In the genomic region with DNA sequence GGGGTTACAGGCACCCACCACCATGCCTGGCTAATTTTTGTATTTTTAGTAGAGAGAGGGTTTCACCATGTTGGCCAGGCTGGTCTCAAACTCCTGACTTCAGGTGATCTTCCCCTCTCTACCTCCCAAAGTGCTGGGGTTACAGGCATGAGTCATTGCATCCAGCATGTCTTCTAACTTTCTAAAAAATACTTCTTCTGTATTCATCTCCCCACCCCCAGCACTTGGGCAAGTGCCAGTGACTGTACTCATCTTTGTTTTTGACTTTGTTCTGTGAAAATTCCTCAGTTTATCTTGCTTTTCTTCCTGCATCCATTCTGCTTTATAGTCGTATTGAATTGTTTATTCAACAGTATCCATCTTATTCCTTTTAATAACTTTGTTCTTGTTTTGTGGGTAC, we compare ENCODE assay signal across 21 cellular contexts. TPM values are rescaled to one million over a fixed set of nuclear protein-coding genes. Genes with fewer than 3 reads are reported as not detected.
A peak's percentile ranks its signal among the peaks of the same experiment; 100 is the strongest.
DNase-seq lines count a peak whose midpoint lies in the region; ATAC-seq and TF ChIP-seq lines count a peak whose summit lies in the region.
"Had no signal": no experiment of that assay in that cellular context is flagged by ENCODE, and none has a peak within 500 bp of the region (broad histone marks: within the 10 kb centered on the region; RNA-seq: fewer than 3 reads in every experiment).

No MANE protein-coding gene starts in this region.

- no peak overlapping the region for H3K18ac ChIP-seq in IMR-90 (ENCODE audit: low read depth, low read length)

- H3K4me3 Mint-ChIP-seq in Calu3 (ENCODE audit: low read depth, unreplicated experiment): no peak overlapping the region
- H3K4me3 Mint-ChIP-seq: activated T-helper 1 cell treated with anti-CD3 and anti-CD28 coated beads, Interleukin-12 subunit alpha, Interleukin-12 subunit beta, Interleukin-2, Interleukin-4 antibody, amounts not matched to agents 30 ng/mL and 10 ng/mL and 1 ng/mL, durations not matched to agents 14 hours and 24 hours and 36 hours; B cell; stimulated activated naive CD8-positive, alpha-beta T cell treated with anti-CD3 and anti-CD28 coated beads, Interleukin-15, amount 100 ng/mL, for 72 hours had no signal

- H3K27me3 Mint-ChIP-seq in Calu3 (ENCODE audit: unreplicated experiment): no peaks in the 10 kb centered on the region
- H3K27me3 Mint-ChIP-seq: B cell; stimulated activated naive CD8-positive, alpha-beta T cell treated with anti-CD3 and anti-CD28 coated beads, Interleukin-15, amount 100 ng/mL, for 72 hours had no signal

- no peak overlapping the region for H4K5ac ChIP-seq in IMR-90 (ENCODE audit: low read depth, low read length)

- no TSS peak for BruUV-seq in Calu3 (replicated peaks; lab: Mats Ljungman, UMichigan)
- no TSS peak for BruUV-seq in IMR-90 (replicated peaks; lab: Mats Ljungman, UMichigan)
- BruUV-seq in mammary epithelial cell (replicated peaks; lab: Mats Ljungman, UMichigan): no TSS peak

- H2BK15ac ChIP-seq in IMR-90 (ENCODE audit: low read depth, low read length): no peak overlapping the region

- H3K23ac ChIP-seq in IMR-90 (ENCODE audit: low read depth, low read length): no peak overlapping the region

- no peak overlapping the region for H2BK20ac ChIP-seq in IMR-90 (ENCODE audit: low read depth, low read length)

- no peak overlapping the region for H2BK120ac ChIP-seq in IMR-90 (ENCODE audit: low read depth, low read length)

- in situ Hi-C loops in IMR-90 (cut with MboI; ENCODE audit: low sequenced_read_pairs): no loop called here
- in situ Hi-C loops in mammary epithelial cell (cut with MboI; ENCODE audit: low sequenced_read_pairs in 2 of 2): no loop called here

- ATAC-seq in IMR-90 (ENCODE audit: low read depth) (no peak), HG03097 (IDR thresholded peaks at IDR 0.05; ENCODE audit: low FRiP score, unreplicated experiment) (no peak)
- ATAC-seq: esophagus mucosa; heart right ventricle; stimulated activated naive CD8-positive, alpha-beta T cell treated with anti-CD3 and anti-CD28 coated beads, Interleukin-15, amount 100 ng/mL, for 72 hours had no signal

- H3K9ac ChIP-seq in IMR-90 (ENCODE audit: low read depth, low read length): no peak overlapping the region
- no peak overlapping the region for H3K9ac ChIP-seq in mammary epithelial cell (ENCODE audit: insufficient read depth, low read length)

- DNase-seq in Calu3 (no peak), IMR-90 (peak; percentile 43), mammary epithelial cell (peak; percentile 44), kidney tubule cell (ENCODE audit: low spot score) (peak; percentile 37), COR-L47 (lab: John Stamatoyannopoulos, UW) (no peak)
- no peak for DNase-seq in activated CD8-positive, alpha-beta memory T cell treated with anti-CD3 and anti-CD28 coated beads for 24 hours
- DNase-seq: heart right ventricle; MM.1S; NCI-H1694; NCI-H748 treated with DMSO at 0.1 percent for 48 hours; occipital lobe; SIG-M5; stimulated activated naive CD8-positive, alpha-beta T cell treated with anti-CD3 and anti-CD28 coated beads, Interleukin-15, amount 100 ng/mL, for 72 hours; T-helper 2 cell; trophoblast cell; WERI-Rb-1 had no signal

- no peak overlapping the region for H4K8ac ChIP-seq in IMR-90 (ENCODE audit: low read depth in 2 of 2, low read length in 2 of 2)

- no peaks in the 10 kb centered on the region for H3K4me1 Mint-ChIP-seq in Calu3 (ENCODE audit: low read depth, unreplicated experiment)

- H4K20me1 ChIP-seq in IMR-90 (ENCODE audit: insufficient read depth, low read length) (peaks cover 34% of the 10 kb centered on the region), mammary epithelial cell (ENCODE audit: insufficient read depth, low read length) (no peaks in the 10 kb centered on the region)

- WGBS in IMR-90 (ENCODE audit: extremely low coverage in 2 of 2, insufficient read length in 1 of 2), 2 experiments: no CpG with 5 or more reads among the region's 1 CpG
- 100% methylated on average over 1 of the region's 1 CpG for WGBS in mammary epithelial cell (ENCODE audit: low coverage, missing lambda C conversion rate)

- H3K36me3 Mint-ChIP-seq in Calu3 (ENCODE audit: insufficient read depth, unreplicated experiment): peaks cover 21% of the 10 kb centered on the region

- peaks cover 21 to 58% of the 10 kb centered on the region in 2 experiments for H3K79me1 ChIP-seq in IMR-90 (ENCODE audit: low read depth in 1 of 2, low read length in 2 of 2)

- TF ChIP-seq POLR2A in IMR-90 (IDR thresholded peaks at IDR 0.05; ENCODE audit: low read depth, low read length): no peak

- H3K79me2 ChIP-seq in mammary epithelial cell (ENCODE audit: insufficient read depth, low read length): peaks cover 73% of the 10 kb centered on the region

- H3K36me3 ChIP-seq in IMR-90 (ENCODE audit: control insufficient read depth, insufficient read depth, low read length): peaks cover 11% of the 10 kb centered on the region
- H3K36me3 ChIP-seq in mammary epithelial cell (ENCODE audit: insufficient read depth, low read length): peaks cover 5% of the 10 kb centered on the region
- H3K36me3 ChIP-seq: right atrium auricular region had no signal

- H3K56ac ChIP-seq in IMR-90 (ENCODE audit: extremely low read depth, insufficient read depth, low read length): no peak overlapping the region

- dilution Hi-C loops in IMR-90 (cut with HindIII; ENCODE audit: low sequenced_read_pairs, unreplicated experiment): no loop called here
- dilution Hi-C loops in mammary epithelial cell (cut with HindIII; ENCODE audit: low sequenced_read_pairs): no loop called here

- TF ChIP-seq CTCF in Calu3 (IDR thresholded peaks at IDR 0.05; ENCODE audit: unreplicated experiment) (no peak), IMR-90 (conservative IDR thresholded peaks at IDR 0.05; ENCODE audit: low read depth, low read length) (no peak), mammary epithelial cell (conservative IDR thresholded peaks at IDR 0.05 in 1 of 2, IDR thresholded peaks at IDR 0.05 in 1 of 2; ENCODE audit: extremely low read depth in 1 of 2, insufficient read depth in 1 of 2, low read depth in 1 of 2, low read length in 2 of 2) (no peak)

- no peak overlapping the region for H3K14ac ChIP-seq in IMR-90 (replicated peaks; ENCODE audit: low read depth, low read length)

- TF ChIP-seq RAD21 in IMR-90 (IDR thresholded peaks at IDR 0.05; ENCODE audit: low read length): no peak

- H3K4me2 ChIP-seq in IMR-90 (ENCODE audit: low read depth, low read length) (no peak overlapping the region), mammary epithelial cell (ENCODE audit: insufficient read depth, low read depth, low read length) (no peak overlapping the region)

- no peaks in the 10 kb centered on the region for H3K9me3 Mint-ChIP-seq in Calu3 (ENCODE audit: low read depth, unreplicated experiment)
- H3K9me3 Mint-ChIP-seq: activated T-helper 1 cell treated with anti-CD3 and anti-CD28 coated beads, Interleukin-12 subunit alpha, Interleukin-12 subunit beta, Interleukin-2, Interleukin-4 antibody, amounts not matched to agents 30 ng/mL and 10 ng/mL and 1 ng/mL, durations not matched to agents 14 hours and 24 hours and 36 hours; stimulated activated naive CD8-positive, alpha-beta T cell treated with anti-CD3 and anti-CD28 coated beads, Interleukin-15, amount 100 ng/mL, for 72 hours had no signal

- H2AK5ac ChIP-seq in IMR-90 (ENCODE audit: low read depth, low read length): no peak overlapping the region

- H3K27me3 ChIP-seq in IMR-90 (ENCODE audit: control insufficient read depth, insufficient read depth, low read length) (no peaks in the 10 kb centered on the region), mammary epithelial cell (ENCODE audit: insufficient read depth, low read length) (no peaks in the 10 kb centered on the region)
- H3K27me3 ChIP-seq: heart right ventricle, right atrium auricular region had no signal

- H2AFZ ChIP-seq in IMR-90 (replicated peaks; ENCODE audit: low read length, poor library complexity): no peak overlapping the region
- no peak overlapping the region for H2AFZ ChIP-seq in mammary epithelial cell (ENCODE audit: low read depth, low read length)

- H3K27ac Mint-ChIP-seq in Calu3 (ENCODE audit: unreplicated experiment): peak overlapping the region; percentile 8
- H3K27ac Mint-ChIP-seq: activated T-helper 1 cell treated with anti-CD3 and anti-CD28 coated beads, Interleukin-12 subunit alpha, Interleukin-12 subunit beta, Interleukin-2, Interleukin-4 antibody, amounts not matched to agents 30 ng/mL and 10 ng/mL and 1 ng/mL, durations not matched to agents 14 hours and 24 hours and 36 hours; B cell; stimulated activated naive CD8-positive, alpha-beta T cell treated with anti-CD3 and anti-CD28 coated beads, Interleukin-15, amount 100 ng/mL, for 72 hours had no signal

- H3K9me3 ChIP-seq in IMR-90 (ENCODE audit: control insufficient read depth, insufficient read depth, low read length) (no peaks in the 10 kb centered on the region), mammary epithelial cell (replicated peaks; ENCODE audit: insufficient read depth, low read length) (no peaks in the 10 kb centered on the region)
- H3K9me3 ChIP-seq: heart right ventricle, right atrium auricular region had no signal

- no peak overlapping the region for H3K4ac ChIP-seq in IMR-90 (ENCODE audit: low read depth, low read length)

- CTCF ChIA-PET in Calu3 (lab: Charles Lee) (no interaction called here), IMR-90 (lab: Yijun Ruan, JAX) (no interaction called here), mammary epithelial cell (lab: Charles Lee; ENCODE audit: low non-redundant PET) (no interaction called here)

- H2BK5ac ChIP-seq in IMR-90 (ENCODE audit: low read depth, low read length, poor library complexity, severe bottlenecking): no peak overlapping the region

- 0 out of 2 replicates have a peak, but pooled peaks cover 2% of the 10 kb centered on the region for H3K4me1 ChIP-seq in IMR-90 (ENCODE audit: control insufficient read depth, insufficient read depth, low read length)
- H3K4me1 ChIP-seq in mammary epithelial cell (ENCODE audit: insufficient read depth, low read length): peaks cover 5% of the 10 kb centered on the region

- H2AK9ac ChIP-seq in IMR-90 (replicated peaks; ENCODE audit: low read depth, low read length, poor library complexity): no peak overlapping the region

- POLR2A ChIA-PET in IMR-90 (lab: Charles Lee; ENCODE audit: unreplicated experiment): no interaction called here

- intact Hi-C loops in Calu3 (cut with micrococcal nuclease; ENCODE audit: unreplicated experiment): no loop called here
- intact Hi-C loops in IMR-90 (cut with micrococcal nuclease): no loop called here
- intact Hi-C loops in mammary epithelial cell (cut with micrococcal nuclease): no loop called here

- no peak overlapping the region for H4K91ac ChIP-seq in IMR-90 (ENCODE audit: insufficient read depth, low read depth, low read length)

- H3K9me1 ChIP-seq in IMR-90 (ENCODE audit: insufficient read depth, low read length): peaks cover 3% of the 10 kb centered on the region; the same call in 1 of the 2 replicates

- H3K4me3 ChIP-seq in IMR-90 (ENCODE audit: insufficient read depth, low read depth, low read length) (no peak overlapping the region), mammary epithelial cell (replicated peaks in 1 of 3; ENCODE audit: insufficient read depth in 1 of 3, low read depth in 2 of 3, low read length in 3 of 3) (no peak overlapping the region)
- H3K4me3 ChIP-seq: heart right ventricle, right atrium auricular region had no signal

- no peak overlapping the region for H3K27ac ChIP-seq in IMR-90 (ENCODE audit: insufficient read depth, low read length)
- no peak overlapping the region for H3K27ac ChIP-seq in mammary epithelial cell (ENCODE audit: insufficient read depth, low read depth, low read length)
- H3K27ac ChIP-seq: heart right ventricle, right atrium auricular region, WERI-Rb-1 had no signal

RNA-seq across cellular contexts. Expression of a gene that starts 47.6 kb away (rescaled TPM):
- total RNA-seq in Calu3 (2022) (179 and 181 TPM in 2 replicates), IMR-90 (2012; rRNA removed) (41.2 and 41.9 TPM in 2 replicates), mammary epithelial cell (100 to 1,000 TPM in 1 of 2 donors, 10 to 100 TPM in 1; 51.0 to 178 TPM)
- polyA plus RNA-seq in IMR-90 (2012; rRNA removed) (24.0 and 25.5 TPM in 2 replicates), mammary epithelial cell (35.4 TPM)
- 17.1 and 21.0 TPM in 2 replicates for polyA plus RNA-seq in IMR-90 (2012; cell fraction: cytosol; rRNA removed)
- polyA plus RNA-seq in IMR-90 (2012; cell fraction: nucleus; rRNA removed; ENCODE audit: low replicate concordance): 26.6 and 79.4 TPM in 2 replicates
- polyA minus RNA-seq in mammary epithelial cell: 114 TPM

Comparison
In these comparisons a context has a peak if more than half of its experiments do, and no peak if none do; other contexts are left out.
1. DNase-seq: peak in IMR-90 (single experiment), mammary epithelial cell (single experiment) and kidney tubule cell (single experiment); none in Calu3 (single experiment), activated CD8-positive, alpha-beta memory T cell treated with anti-CD3 and anti-CD28 coated beads for 24 hours (single experiment) and COR-L47 (single experiment).